ENCODE assay signal across 19 cellular contexts in genomic region chr9:4691794-4692193, GRCh38. TPM values are rescaled to one million over a fixed set of nuclear protein-coding genes. Genes with fewer than 3 reads are reported as not detected.
DNase-seq lines count a peak whose midpoint lies in the region; TF ChIP-seq lines count a peak whose summit lies in the region.
"Had no signal": no experiment of that assay in that cellular context is flagged by ENCODE, and none has a peak within 500 bp of the region (broad histone marks: within the 10 kb centered on the region; RNA-seq: fewer than 3 reads in every experiment).

No MANE protein-coding gene starts in this region.

- H3K27me3 ChIP-seq in adipocyte (replicated peaks; ENCODE audit: control insufficient read depth, insufficient read depth, low read length), result no peaks in the 10 kb centered on the region
- H3K27me3 ChIP-seq: upper lobe of right lung had no signal

- peaks cover 35% of the 10 kb centered on the region for H3K36me3 ChIP-seq in adipocyte (ENCODE audit: control insufficient read depth, insufficient read depth, low read length, severe bottlenecking)

- TF ChIP-seq CTCF in AG09309 (IDR thresholded peaks at IDR 0.05; ENCODE audit: control insufficient read depth, insufficient read depth, low read depth, low read length, missing control alignments) (no peak), type B pancreatic cell (conservative IDR thresholded peaks at IDR 0.05) (no peak), mesothelial cell of epicardium (IDR thresholded peaks at IDR 0.05; ENCODE audit: unreplicated experiment) (no peak)

- H3K9me3 ChIP-seq in adipocyte (ENCODE audit: control insufficient read depth, low read length), result no peaks in the 10 kb centered on the region
- H3K9me3 ChIP-seq: upper lobe of right lung had no signal

- H3K9me3 Mint-ChIP-seq in type B pancreatic cell (no peaks in the 10 kb centered on the region), mesothelial cell of epicardium (no peaks in the 10 kb centered on the region)
- H3K9me3 Mint-ChIP-seq: naive thymus-derived CD8-positive, alpha-beta T cell; stimulated activated naive CD8-positive, alpha-beta T cell treated with anti-CD3 and anti-CD28 coated beads, Interleukin-15, Interleukin-2, amounts not matched to agents 100 ng/mL and 50 ng/mL, for 24 hours had no signal

- no peak overlapping the region for H3K9ac ChIP-seq in adipocyte (ENCODE audit: low read length)
- H3K9ac ChIP-seq: parathyroid adenoma had no signal

- H3K4me3 ChIP-seq in AG09309 (ENCODE audit: control insufficient read depth, low read depth, low read length) (no peak overlapping the region), adipocyte (ENCODE audit: low read length) (no peak overlapping the region)
- H3K4me3 ChIP-seq: upper lobe of right lung had no signal

- DNase-seq in AG09309 (ENCODE audit: low read depth) (peak; percentile 61), EL (peak; percentile 31), adipocyte (ENCODE audit: low read depth) (peak; percentile 44), iris pigment epithelial cell (ENCODE audit: low read depth) (peak; percentile 69), T-helper 1 cell (no peak), activated gamma-delta T cell (lab: John Stamatoyannopoulos, UW) (no peak), type B pancreatic cell (ENCODE audit: extremely low spot score, unreplicated experiment) (no peak), mesothelial cell of epicardium (ENCODE audit: low spot score in 2 of 2, unreplicated experiment in 2 of 2) (no peak)
- DNase-seq: anterior cingulate cortex; GDM1; mammary epithelial cell; naive thymus-derived CD8-positive, alpha-beta T cell; NCI-H1436; NCI-H526 treated with DMSO at 0.1 percent for 48 hours; Right ventricle myocardium superior; stimulated activated CD4-positive, alpha-beta T cell treated with anti-CD3 and anti-CD28 coated beads, Interleukin-1b, Interleukin-23, amount 100 ng/mL, for 48 hours; upper lobe of right lung had no signal

- peaks cover 16% of the 10 kb centered on the region for H3K36me3 Mint-ChIP-seq in type B pancreatic cell
- peaks cover 12% of the 10 kb centered on the region for H3K36me3 Mint-ChIP-seq in mesothelial cell of epicardium

- H3K27ac Mint-ChIP-seq in type B pancreatic cell (no peak overlapping the region), mesothelial cell of epicardium (no peak overlapping the region)
- H3K27ac Mint-ChIP-seq: stimulated activated naive CD8-positive, alpha-beta T cell treated with anti-CD3 and anti-CD28 coated beads, Interleukin-15, Interleukin-2, amounts not matched to agents 100 ng/mL and 50 ng/mL, for 24 hours had no signal

- no peak overlapping the region for H3K4me3 Mint-ChIP-seq in type B pancreatic cell
- no peak overlapping the region for H3K4me3 Mint-ChIP-seq in mesothelial cell of epicardium
- H3K4me3 Mint-ChIP-seq: naive thymus-derived CD8-positive, alpha-beta T cell; stimulated activated naive CD8-positive, alpha-beta T cell treated with anti-CD3 and anti-CD28 coated beads, Interleukin-15, Interleukin-2, amounts not matched to agents 100 ng/mL and 50 ng/mL, for 24 hours had no signal

- H3K27me3 Mint-ChIP-seq in type B pancreatic cell (no peaks in the 10 kb centered on the region), mesothelial cell of epicardium (ENCODE audit: low read depth) (no peaks in the 10 kb centered on the region)
- H3K27me3 Mint-ChIP-seq: naive thymus-derived CD8-positive, alpha-beta T cell; stimulated activated naive CD8-positive, alpha-beta T cell treated with anti-CD3 and anti-CD28 coated beads, Interleukin-15, Interleukin-2, amounts not matched to agents 100 ng/mL and 50 ng/mL, for 24 hours had no signal

- H3K4me1 Mint-ChIP-seq in type B pancreatic cell (ENCODE audit: unreplicated experiment) (peaks cover 6% of the 10 kb centered on the region), mesothelial cell of epicardium (peaks cover 2% of the 10 kb centered on the region)

- peaks cover 45% of the 10 kb centered on the region for H3K4me1 ChIP-seq in adipocyte (ENCODE audit: control insufficient read depth, insufficient read depth, low read length)
- H3K4me1 ChIP-seq: parathyroid adenoma had no signal

RNA-seq across cellular contexts. Expression of gene CDC37L1, which starts 12.4 kb away (rescaled TPM):
- total RNA-seq in type B pancreatic cell (ENCODE audit: low replicate concordance), result 13.2 and 13.4 TPM in 2 replicates
- total RNA-seq in mesothelial cell of epicardium, result 12.6 to 13.2 TPM (median 12.7 TPM) in 3 replicates

RNA-seq across cellular contexts. Expression of gene SPATA6L, which starts 25.5 kb away (rescaled TPM):
- total RNA-seq in type B pancreatic cell (ENCODE audit: low replicate concordance) (3.0 and 4.7 TPM in 2 replicates), mesothelial cell of epicardium (5.5 to 6.7 TPM (median 6.1 TPM) in 3 replicates)

RNA-seq across cellular contexts. Expression of gene PLPP6, which starts 29.7 kb away (rescaled TPM):
- 12.2 and 19.5 TPM in 2 replicates for total RNA-seq in type B pancreatic cell (ENCODE audit: low replicate concordance)
- 11.3 to 12.7 TPM (median 11.8 TPM) in 3 replicates for total RNA-seq in mesothelial cell of epicardium

RNA-seq across cellular contexts. Expression of gene AK3, which starts 49.2 kb away (rescaled TPM):
- total RNA-seq in type B pancreatic cell (ENCODE audit: low replicate concordance) (47.5 and 50.0 TPM in 2 replicates), mesothelial cell of epicardium (48.5 to 57.2 TPM (median 54.2 TPM) in 3 replicates)

Comparison
In these comparisons a context has a peak if more than half of its experiments do, and no peak if none do; other contexts are left out.
1. DNase-seq: peak in AG09309 (single experiment), EL (single experiment), adipocyte (single experiment) and iris pigment epithelial cell (single experiment); none in T-helper 1 cell (0 of 5), activated gamma-delta T cell (single experiment), type B pancreatic cell (single experiment) and mesothelial cell of epicardium (0 of 2).